ENCODE assay signal across 7 cellular contexts in the genomic region with DNA sequence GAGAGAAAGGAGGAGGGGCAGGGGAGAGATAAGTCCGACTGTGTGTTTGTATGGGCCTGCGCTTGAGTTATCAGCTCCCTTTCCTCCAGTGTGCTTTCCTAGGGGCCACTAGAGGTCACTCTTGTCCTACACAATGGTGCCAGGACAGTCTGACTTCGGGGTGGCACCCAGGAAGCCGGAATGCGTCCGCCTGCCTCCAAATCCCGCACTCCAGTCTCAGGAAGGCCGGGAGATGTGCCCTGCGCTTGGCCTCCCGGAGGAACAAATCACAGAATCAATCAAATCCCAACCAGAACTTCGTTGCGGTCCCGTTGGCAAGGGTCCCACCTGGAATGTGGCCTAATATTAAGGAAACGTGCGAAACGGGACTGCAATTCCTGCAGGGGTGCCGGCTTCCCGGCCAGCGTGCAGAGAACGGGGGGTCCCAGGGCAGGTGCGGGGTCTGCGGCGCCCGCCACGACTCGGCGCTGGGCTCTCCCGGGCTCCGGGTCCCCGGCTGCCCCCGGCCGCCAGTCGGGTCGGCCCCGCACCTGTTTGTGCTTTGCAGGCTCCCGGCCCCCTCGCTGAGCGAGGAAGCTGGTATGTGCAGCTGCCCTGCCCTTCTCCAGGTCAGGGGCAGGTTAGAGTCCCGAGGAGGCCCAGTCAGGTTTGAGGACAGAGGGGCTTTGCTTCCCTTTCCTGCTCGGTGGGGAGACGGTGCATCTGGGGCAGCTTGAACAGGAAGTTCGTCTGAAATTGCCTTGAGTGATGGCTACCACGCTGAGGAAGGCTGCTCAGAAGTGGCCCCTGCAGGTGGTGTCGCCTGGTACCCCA.
A peak's percentile ranks its signal among the peaks of the same experiment; 100 is the strongest.
DNase-seq lines count a peak whose midpoint lies in the region; ATAC-seq and TF ChIP-seq lines count a peak whose summit lies in the region.

No MANE protein-coding gene starts in this region.

- TF ChIP-seq CTCF in GM13977 (IDR thresholded peaks at IDR 0.05; ENCODE audit: extremely low read depth, insufficient read depth, missing control alignments) = peak; percentile 91
- TF ChIP-seq CTCF in astrocyte of the spinal cord (IDR thresholded peaks at IDR 0.05; ENCODE audit: low read depth, low read length) = peak; percentile 84

- H3K4me3 ChIP-seq in astrocyte of the spinal cord (ENCODE audit: low read depth, low read length) = peak overlapping the region; percentile 44

- peak; percentile 90 for DNase-seq in GM13977 (ENCODE audit: low spot score)
- peak; percentile 27 for DNase-seq in NCI-H128 (lab: John Stamatoyannopoulos, UW; ENCODE audit: unreplicated experiment)
- peak in 4 of 5 experiments; percentile 26 to 86 (median 46) for DNase-seq in T-helper 2 cell
- DNase-seq in astrocyte of the spinal cord (ENCODE audit: low read depth, low spot score) = peak; percentile 78
- DNase-seq in hypothalamus (lab: John Stamatoyannopoulos, UW) = peak in 45 of 51 donors; percentile 9 to 79 (median 49)
- DNase-seq in retina = peak; percentile 88

- in situ Hi-C loops in GM13977 (cut with MboI; ENCODE audit: low pct_unique_long_range_greater_than_20kb, low sequenced_read_pairs, unreplicated experiment) (loop anchor here (10.0 kb wide), 2 partner anchors 197 to 787 kb away; no protein-coding TSS in a partner anchor), astrocyte of the spinal cord (cut with HindIII; ENCODE audit: low sequenced_read_pairs) (no loop called here)

- peak; percentile 94 for ATAC-seq in HG02759 (IDR thresholded peaks at IDR 0.05; ENCODE audit: unreplicated experiment)

Comparison
In these comparisons a context has a peak if more than half of its experiments do, and no peak if none do; other contexts are left out.
1. Peak in every context shown above with its lines: DNase-seq, ATAC-seq and H3K4me3 ChIP-seq.
2. DNase-seq: peak in every context shown above with its lines; median percentile 90 in GM13977; 88 in retina; 78 in astrocyte of the spinal cord; 49 in hypothalamus; 46 in T-helper 2 cell; 27 in NCI-H128.